Comparison of ENCODE assay signal across 8 cellular contexts in genomic region chr13:19634129-19634740, GRCh38. TPM values are rescaled to one million over a fixed set of nuclear protein-coding genes. Genes with fewer than 3 reads are reported as not detected.
DNase-seq lines count a peak whose midpoint lies in the region; ATAC-seq and TF ChIP-seq lines count a peak whose summit lies in the region.

No MANE protein-coding gene starts in this region.

- peaks cover 31% of the 10 kb centered on the region for H3K9me3 Mint-ChIP-seq in GM23338
- H3K9me3 Mint-ChIP-seq in stimulated activated effector memory CD8-positive, alpha-beta T cell treated with anti-CD3 and anti-CD28 coated beads, Interleukin-12 subunit alpha, Interleukin-12 subunit beta, amount 100 ng/mL, for 72 hours, result no peaks in the 10 kb centered on the region

- H3K4me1 Mint-ChIP-seq in GM23338, result peaks cover 9% of the 10 kb centered on the region; the same call in 2 of the 3 replicates
- H3K4me1 Mint-ChIP-seq in stimulated activated effector memory CD8-positive, alpha-beta T cell treated with anti-CD3 and anti-CD28 coated beads, Interleukin-12 subunit alpha, Interleukin-12 subunit beta, amount 100 ng/mL, for 72 hours, result peaks cover 38% of the 10 kb centered on the region

- no peaks in the 10 kb centered on the region; the same call in 1 of the 2 replicates for H3K9me3 ChIP-seq in ES-I3 (ENCODE audit: control insufficient read depth, insufficient read depth, low read length)
- no peaks in the 10 kb centered on the region for H3K9me3 ChIP-seq in breast epithelium

- no peaks in the 10 kb centered on the region; the same call in 1 of the 2 replicates for H3K36me3 ChIP-seq in ES-I3 (ENCODE audit: insufficient read depth, low read length)
- H3K36me3 ChIP-seq in GM23338 (ENCODE audit: insufficient read depth), result peaks cover 5% of the 10 kb centered on the region; the same call in 1 of the 2 replicates
- H3K36me3 ChIP-seq in breast epithelium, result no peaks in the 10 kb centered on the region
- no peaks in the 10 kb centered on the region for H3K36me3 ChIP-seq in kidney epithelial cell (ENCODE audit: control insufficient read depth, insufficient read depth, low read length)

- H3K4me3 ChIP-seq in GM23338 (peak overlapping the region; percentile 91), breast epithelium (peak overlapping the region; percentile 79 to 96 (median 89)), kidney epithelial cell (ENCODE audit: low read depth, low read length) (peak overlapping the region; percentile 76)

- H3K27me3 Mint-ChIP-seq in GM23338 (ENCODE audit: insufficient read depth, low read depth, poor library complexity), result peaks cover 5% of the 10 kb centered on the region

- peak overlapping the region; percentile 87 for H3K9ac ChIP-seq in ES-I3 (ENCODE audit: low read depth, low read length)

- H3K4me2 ChIP-seq in GM23338, result peak overlapping the region; percentile 89

- no peaks in the 10 kb centered on the region for H3K9me2 ChIP-seq in GM23338 (ENCODE audit: insufficient read depth)

- H2AFZ ChIP-seq in GM23338, result peak overlapping the region; percentile 94

- peak overlapping the region; percentile 99; the same call in 1 of the 2 replicates for H3K27ac Mint-ChIP-seq in GM23338
- H3K27ac Mint-ChIP-seq in stimulated activated effector memory CD8-positive, alpha-beta T cell treated with anti-CD3 and anti-CD28 coated beads, Interleukin-12 subunit alpha, Interleukin-12 subunit beta, amount 100 ng/mL, for 72 hours, result peak overlapping the region; percentile 99

- intact Hi-C loops in breast epithelium (cut with DNase I; ENCODE audit: low total_unique reads), result loop anchor here (5.0 kb wide), 1 partner anchor 323 kb away; the partner anchor contains the start of gene ZMYM2

- peaks cover 4% of the 10 kb centered on the region for H3F3A ChIP-seq in GM23338 (replicated peaks; ENCODE audit: low read depth)

- H3K27ac ChIP-seq in GM23338 (ENCODE audit: low read depth), result peak overlapping the region; percentile 92; the same call in 1 of the 2 replicates
- peak overlapping the region; percentile 96 to 97 for H3K27ac ChIP-seq in breast epithelium

- TF ChIP-seq CTCF in GM23338 (conservative IDR thresholded peaks at IDR 0.05; ENCODE audit: low read depth in 2 of 2) (no peak), breast epithelium (IDR thresholded peaks at IDR 0.05) (no peak), kidney epithelial cell (IDR thresholded peaks at IDR 0.05; ENCODE audit: insufficient read depth, low read length, poor library complexity, severe bottlenecking) (no peak)

- H3K27me3 ChIP-seq in GM23338 (ENCODE audit: insufficient read depth), result no peaks in the 10 kb centered on the region
- H3K27me3 ChIP-seq in breast epithelium, result no peaks in the 10 kb centered on the region
- H3K27me3 ChIP-seq in kidney epithelial cell (ENCODE audit: control insufficient read depth, insufficient read depth, low read length), result no peaks in the 10 kb centered on the region

- peak; percentile 7; the same call in 2 of the 3 replicates for ATAC-seq in GM23338
- ATAC-seq in stimulated activated effector memory CD8-positive, alpha-beta T cell treated with anti-CD3 and anti-CD28 coated beads, Interleukin-12 subunit alpha, Interleukin-12 subunit beta, amount 100 ng/mL, for 72 hours, result peak; percentile 22

- peaks cover 2% of the 10 kb centered on the region; the same call in 1 of the 2 replicates for H4K20me1 ChIP-seq in GM23338 (replicated peaks; ENCODE audit: insufficient read depth)

- H3K4me1 ChIP-seq in ES-I3 (ENCODE audit: insufficient read depth, low read length) (no peaks in the 10 kb centered on the region), GM23338 (ENCODE audit: insufficient read depth) (peaks cover 8% of the 10 kb centered on the region), breast epithelium (peaks cover 0 to 7% of the 10 kb centered on the region in 2 donors)

- H3K4me3 Mint-ChIP-seq in GM23338, result peak overlapping the region; percentile 100
- peak overlapping the region; percentile 99 for H3K4me3 Mint-ChIP-seq in stimulated activated effector memory CD8-positive, alpha-beta T cell treated with anti-CD3 and anti-CD28 coated beads, Interleukin-12 subunit alpha, Interleukin-12 subunit beta, amount 100 ng/mL, for 72 hours

- DNase-seq in GM23338 (ENCODE audit: low spot score), result peak; percentile 17
- peak; percentile 55 to 57 for DNase-seq in NCI-H526 (lab: John Stamatoyannopoulos, UW)
- DNase-seq in breast epithelium (ENCODE audit: low spot score in 2 of 2), result peak in 1 of 2 donors; percentile 23
- DNase-seq in kidney epithelial cell (ENCODE audit: low read depth), result no peak
- no peak for DNase-seq in stimulated activated effector memory CD8-positive, alpha-beta T cell treated with anti-CD3 and anti-CD28 coated beads, Interleukin-12 subunit alpha, Interleukin-12 subunit beta, amount 100 ng/mL, for 72 hours (ENCODE audit: low spot score in 2 of 2)
- no peak for DNase-seq in NCI-H187 (lab: John Stamatoyannopoulos, UW)
- DNase-seq in cerebellum (ENCODE audit: low spot score), result no peak

- TF ChIP-seq POLR2A in breast epithelium (IDR thresholded peaks at IDR 0.05), result no peak

- peaks cover 50% of the 10 kb centered on the region for H3K79me2 ChIP-seq in GM23338 (replicated peaks; ENCODE audit: insufficient read depth)

- H3K36me3 Mint-ChIP-seq in GM23338 (ENCODE audit: low read depth), result peaks cover 33% of the 10 kb centered on the region
- peaks cover 32% of the 10 kb centered on the region for H3K36me3 Mint-ChIP-seq in stimulated activated effector memory CD8-positive, alpha-beta T cell treated with anti-CD3 and anti-CD28 coated beads, Interleukin-12 subunit alpha, Interleukin-12 subunit beta, amount 100 ng/mL, for 72 hours

TF ChIP-seq in GM23338, 12 proteins besides CTCF, POLR2A, EP300 and RAD21:
- no peak for TF ChIP-seq POLR2AphosphoS5 (IDR thresholded peaks at IDR 0.05; ENCODE audit: low read depth)
- TF ChIP-seq ETS1 (IDR thresholded peaks at IDR 0.05), result no peak
- no peak for TF ChIP-seq JUNB (IDR thresholded peaks at IDR 0.05; ENCODE audit: unreplicated experiment)

RNA-seq across cellular contexts. Expression of gene MPHOSPH8, which starts 0.8 kb away (rescaled TPM):
- 14.3 and 15.6 TPM in 2 replicates for total RNA-seq in GM23338 (2014; rRNA removed; shearing (Covaris generic))
- polyA plus RNA-seq in GM23338 (2016; fragmentation: Nextera tagmentation; extraction: Ambion mirVana), result 27.0 and 31.9 TPM in 2 replicates
- total RNA-seq in breast epithelium, result 10 to 100 TPM; 39.2 to 53.3 (median 44.9) TPM
- total RNA-seq in kidney epithelial cell, result 12.7 and 16.8 TPM in 2 replicates
- 26.4 TPM for total RNA-seq in cerebellum

Comparison
In these comparisons a context has a peak if more than half of its experiments do, and no peak if none do; other contexts are left out.
1. DNase-seq: peak in GM23338 (single experiment) and NCI-H526 (2 of 2); none in kidney epithelial cell (single experiment), stimulated activated effector memory CD8-positive, alpha-beta T cell treated with anti-CD3 and anti-CD28 coated beads, Interleukin-12 subunit alpha, Interleukin-12 subunit beta, amount 100 ng/mL, for 72 hours (0 of 2), NCI-H187 (0 of 2) and cerebellum (single experiment).
2. Peak in every context shown above with its lines, with median percentiles within 50 percentile points of each other: H3K4me3 ChIP-seq.